ENCODE assay signal across 12 cellular contexts in genomic region chr18:35835838-35836237, GRCh38.
DNase-seq lines count a peak whose midpoint lies in the region; ATAC-seq and TF ChIP-seq lines count a peak whose summit lies in the region.
"Had no signal": no experiment of that assay in that cellular context is flagged by ENCODE, and none has a peak within 500 bp of the region (broad histone marks: within the 10 kb centered on the region; RNA-seq: fewer than 3 reads in every experiment).

No MANE protein-coding gene starts in this region.

- H3K9me3 Mint-ChIP-seq in mesothelial cell of epicardium, result peaks cover 31% of the 10 kb centered on the region

- no peak for TF ChIP-seq CTCF in mesothelial cell of epicardium (IDR thresholded peaks at IDR 0.05; ENCODE audit: unreplicated experiment)

- no peak overlapping the region for H3K27ac Mint-ChIP-seq in mesothelial cell of epicardium

- ATAC-seq in GM19035 (IDR thresholded peaks at IDR 0.05; ENCODE audit: unreplicated experiment) (peak; percentile 90), HG02610 (IDR thresholded peaks at IDR 0.05; ENCODE audit: unreplicated experiment) (peak; percentile 88), HG03439 (IDR thresholded peaks at IDR 0.05; ENCODE audit: unreplicated experiment) (peak; percentile 77)
- ATAC-seq: left cardiac atrium had no signal

- H3K27me3 Mint-ChIP-seq in mesothelial cell of epicardium (ENCODE audit: low read depth), result peaks cover 2% of the 10 kb centered on the region

- DNase-seq in pons (ENCODE audit: low spot score) (peak; percentile 2), mesothelial cell of epicardium (ENCODE audit: low spot score in 2 of 2, unreplicated experiment in 2 of 2) (no peak), NCI-H1436 treated with DMSO at 0.1 percent for 48 hours (lab: John Stamatoyannopoulos, UW) (no peak), NCI-H128 (lab: John Stamatoyannopoulos, UW; ENCODE audit: unreplicated experiment) (no peak)
- DNase-seq: Calu3; left cardiac atrium; NCI-H2081 treated with DMSO at 0.1 percent for 48 hours; ovary; stimulated activated CD4-positive, alpha-beta T cell treated with anti-CD3 and anti-CD28 coated beads, Interleukin-4, amount 100 ng/mL, for 24 hours had no signal

- no peaks in the 10 kb centered on the region for H3K4me1 Mint-ChIP-seq in mesothelial cell of epicardium

- no peaks in the 10 kb centered on the region for H3K36me3 Mint-ChIP-seq in mesothelial cell of epicardium

- no peak overlapping the region for H3K4me3 Mint-ChIP-seq in mesothelial cell of epicardium
